ENCODE assay signal across 21 cellular contexts in genomic region chr17:75227729-75228128, GRCh38.
"Had no signal": no experiment of that assay in that cellular context is flagged by ENCODE, and none has a peak within 500 bp of the region (broad histone marks: within the 10 kb centered on the region; RNA-seq: fewer than 3 reads in every experiment).

No MANE protein-coding gene starts in this region.

- H3K9me3 ChIP-seq: esophagus muscularis mucosa, heart right ventricle, stomach, thyroid gland, upper lobe of right lung had no signal

- H3K4me3 ChIP-seq: esophagus muscularis mucosa, heart right ventricle, neural progenitor cell, skin epidermis, stomach, thyroid gland, upper lobe of right lung had no signal

- H3K27ac ChIP-seq: brain microvascular endothelial cell, neural progenitor cell, thyroid gland had no signal

- H3K9me3 Mint-ChIP-seq: activated naive CD4-positive, alpha-beta T cell treated with anti-CD3 and anti-CD28 coated beads for 36 hours; activated naive CD8-positive, alpha-beta T cell treated with anti-CD3 and anti-CD28 coated beads for 36 hours; mesothelial cell of epicardium; naive B cell; neural progenitor cell; stimulated activated naive B cell treated with anti-CD40 and anti-IgM and Interleukin-4, amounts not matched to agents 10 μg/mL and 1 μg/mL and 100 μg/mL, for 72 hours had no signal

- DNase-seq: activated CD4-positive, alpha-beta T cell treated with anti-CD3 and anti-CD28 coated beads for 4 hours; activated CD4-positive, alpha-beta T cell treated with anti-CD3 and anti-CD28 coated beads, Interleukin-2, amount 50 U/mL, for 4 hours; activated effector memory CD4-positive, alpha-beta T cell treated with Interleukin-2 at 50 U/mL for 16 hours; activated naive CD4-positive, alpha-beta T cell treated with anti-CD3 and anti-CD28 coated beads for 36 hours; activated naive CD8-positive, alpha-beta T cell treated with anti-CD3 and anti-CD28 coated beads for 36 hours; brain microvascular endothelial cell; cortex of kidney; foreskin melanocyte; heart right ventricle; naive B cell; retina; stimulated activated CD4-positive, alpha-beta T cell treated with anti-CD3 and anti-CD28 coated beads, Interleukin-12 subunit alpha, Interleukin-12 subunit beta, amount 100 ng/mL, for 4 hours; stimulated activated CD4-positive, alpha-beta T cell treated with anti-CD3 and anti-CD28 coated beads, Interleukin-4, amount 100 ng/mL, for 24 hours; stimulated activated naive B cell treated with anti-CD40 and anti-IgM and Interleukin-4, amounts not matched to agents 10 μg/mL and 1 μg/mL and 100 μg/mL, for 72 hours; stomach; thyroid gland had no signal

- H3K36me3 ChIP-seq: neural progenitor cell had no signal

- H3K27me3 ChIP-seq: brain microvascular endothelial cell, esophagus muscularis mucosa, heart right ventricle, neural progenitor cell, stomach, thyroid gland, upper lobe of right lung had no signal

- H3K27me3 Mint-ChIP-seq: activated naive CD8-positive, alpha-beta T cell treated with anti-CD3 and anti-CD28 coated beads for 36 hours; naive B cell; stimulated activated naive B cell treated with anti-CD40 and anti-IgM and Interleukin-4, amounts not matched to agents 10 μg/mL and 1 μg/mL and 100 μg/mL, for 72 hours had no signal

- H3K4me3 Mint-ChIP-seq: activated naive CD4-positive, alpha-beta T cell treated with anti-CD3 and anti-CD28 coated beads for 36 hours; activated naive CD8-positive, alpha-beta T cell treated with anti-CD3 and anti-CD28 coated beads for 36 hours; mesothelial cell of epicardium; naive B cell; neural progenitor cell; stimulated activated naive B cell treated with anti-CD40 and anti-IgM and Interleukin-4, amounts not matched to agents 10 μg/mL and 1 μg/mL and 100 μg/mL, for 72 hours had no signal

- H3K27ac Mint-ChIP-seq: activated naive CD4-positive, alpha-beta T cell treated with anti-CD3 and anti-CD28 coated beads for 36 hours; activated naive CD8-positive, alpha-beta T cell treated with anti-CD3 and anti-CD28 coated beads for 36 hours; mesothelial cell of epicardium; naive B cell; neural progenitor cell had no signal

- H3K4me1 Mint-ChIP-seq: mesothelial cell of epicardium, naive B cell, neural progenitor cell had no signal

- H3K4me1 ChIP-seq: neural progenitor cell, thyroid gland had no signal
